In genomic region chr7:35036361-35037171, GRCh38 we compare ENCODE assay signal across 8 cellular contexts. TPM values are rescaled to one million over a fixed set of nuclear protein-coding genes. Genes with fewer than 3 reads are reported as not detected.
DNase-seq lines count a peak whose midpoint lies in the region; ATAC-seq and TF ChIP-seq lines count a peak whose summit lies in the region.

No MANE protein-coding gene starts in this region.

- peaks cover 3% of the 10 kb centered on the region for H3K4me1 ChIP-seq in endodermal cell (ENCODE audit: control insufficient read depth, insufficient read depth, low read length)

- H3K27ac Mint-ChIP-seq in activated CD8-positive, alpha-beta T cell treated with anti-CD3 and anti-CD28 coated beads, Interleukin-2, amount 10 ng/mL, durations not matched to agents 7 days and 5 days, result peak overlapping the region; percentile 90
- H3K27ac Mint-ChIP-seq in endodermal cell (peak overlapping the region; percentile 92), memory B cell (peak overlapping the region; percentile 89)

- H3K36me3 ChIP-seq in GM06990 (ENCODE audit: control insufficient read depth, insufficient read depth, low read length) (no peaks in the 10 kb centered on the region), endodermal cell (ENCODE audit: control insufficient read depth, insufficient read depth, low read length) (no peaks in the 10 kb centered on the region)

- peak overlapping the region; percentile 81 for H3K4me3 ChIP-seq in GM06990 (replicated peaks; ENCODE audit: low read depth, low read length)
- H3K4me3 ChIP-seq in endodermal cell (ENCODE audit: low read length), result peak overlapping the region; percentile 94

- peak overlapping the region; percentile 93 for H3K4me3 Mint-ChIP-seq in activated CD8-positive, alpha-beta T cell treated with anti-CD3 and anti-CD28 coated beads, Interleukin-2, amount 10 ng/mL, durations not matched to agents 7 days and 5 days
- H3K4me3 Mint-ChIP-seq in endodermal cell (peak overlapping the region; percentile 89), memory B cell (peak overlapping the region; percentile 98)

- no peaks in the 10 kb centered on the region for H3K27me3 ChIP-seq in GM06990 (replicated peaks; ENCODE audit: control insufficient read depth, insufficient read depth, low read length)
- peaks cover 39% of the 10 kb centered on the region for H3K27me3 ChIP-seq in endodermal cell (ENCODE audit: control insufficient read depth, insufficient read depth, low read length, poor library complexity, severe bottlenecking)

- no peaks in the 10 kb centered on the region for H3K9me3 Mint-ChIP-seq in activated CD8-positive, alpha-beta T cell treated with anti-CD3 and anti-CD28 coated beads, Interleukin-2, amount 10 ng/mL, durations not matched to agents 7 days and 5 days (ENCODE audit: insufficient read depth)
- no peaks in the 10 kb centered on the region for H3K9me3 Mint-ChIP-seq in endodermal cell
- H3K9me3 Mint-ChIP-seq in memory B cell, result no peaks in the 10 kb centered on the region

- no peak for TF ChIP-seq CTCF in GM06990 (IDR thresholded peaks at IDR 0.05; ENCODE audit: insufficient read depth, low read length, poor library complexity, severe bottlenecking)
- no peak for TF ChIP-seq CTCF in endodermal cell (conservative IDR thresholded peaks at IDR 0.05)

- H3K36me3 Mint-ChIP-seq in activated CD8-positive, alpha-beta T cell treated with anti-CD3 and anti-CD28 coated beads, Interleukin-2, amount 10 ng/mL, durations not matched to agents 7 days and 5 days (ENCODE audit: low read depth), result peaks cover 2% of the 10 kb centered on the region
- H3K36me3 Mint-ChIP-seq in endodermal cell (ENCODE audit: low read depth) (no peaks in the 10 kb centered on the region), memory B cell (peaks cover 1% of the 10 kb centered on the region)

- peak overlapping the region; percentile 66 for H3K27ac ChIP-seq in endodermal cell (ENCODE audit: low read depth, low read length)

- CTCF ChIA-PET in activated CD8-positive, alpha-beta T cell treated with anti-CD3 and anti-CD28 coated beads, Interleukin-2, amount 10 ng/mL, durations not matched to agents 7 days and 5 days (lab: Charles Lee), result interaction anchor here (1.3 kb wide), 1 partner anchor 393 kb away, joined by 3 read pairs; no protein-coding TSS in a partner anchor

- POLR2A ChIA-PET in activated CD8-positive, alpha-beta T cell treated with anti-CD3 and anti-CD28 coated beads, Interleukin-2, amount 10 ng/mL, durations not matched to agents 7 days and 5 days (lab: Charles Lee), result no interaction called here

- peaks cover 24% of the 10 kb centered on the region for H3K4me1 Mint-ChIP-seq in activated CD8-positive, alpha-beta T cell treated with anti-CD3 and anti-CD28 coated beads, Interleukin-2, amount 10 ng/mL, durations not matched to agents 7 days and 5 days (ENCODE audit: low read depth)
- H3K4me1 Mint-ChIP-seq in endodermal cell (peaks cover 36% of the 10 kb centered on the region), memory B cell (peaks cover 27% of the 10 kb centered on the region)

- no peaks in the 10 kb centered on the region for H3K9me3 ChIP-seq in endodermal cell (ENCODE audit: control insufficient read depth, low read length)

- DNase-seq in GM06990 (ENCODE audit: extremely low read depth, insufficient read length) (peak; percentile 61), NCI-H510A treated with DMSO at 0.1 percent for 48 hours (lab: John Stamatoyannopoulos, UW) (peak; percentile 24), endodermal cell (peak; percentile 83), memory B cell (ENCODE audit: low spot score in 2 of 2) (peak; percentile 17 to 25), NCI-H2107 treated with DMSO at 0.1 percent for 48 hours (lab: John Stamatoyannopoulos, UW; ENCODE audit: unreplicated experiment) (no peak)
- peak; percentile 58 for DNase-seq in activated CD8-positive, alpha-beta T cell treated with anti-CD3 and anti-CD28 coated beads, Interleukin-2, amount 10 ng/mL, durations not matched to agents 7 days and 5 days
- DNase-seq in stimulated activated CD8-positive, alpha-beta memory T cell treated with anti-CD3 and anti-CD28 coated beads, Interleukin-7, amount 100 ng/mL, for 4 hours (ENCODE audit: low read depth in 2 of 2), result peak; percentile 7 to 30

- H3K27me3 Mint-ChIP-seq in activated CD8-positive, alpha-beta T cell treated with anti-CD3 and anti-CD28 coated beads, Interleukin-2, amount 10 ng/mL, durations not matched to agents 7 days and 5 days (ENCODE audit: low read depth), result peaks cover 8% of the 10 kb centered on the region
- peaks cover 45% of the 10 kb centered on the region for H3K27me3 Mint-ChIP-seq in endodermal cell (ENCODE audit: insufficient read depth)
- H3K27me3 Mint-ChIP-seq in memory B cell, result no peaks in the 10 kb centered on the region

- ATAC-seq in HG02798 (IDR thresholded peaks at IDR 0.05; ENCODE audit: poor library complexity, unreplicated experiment) (peak; percentile 15), memory B cell (ENCODE audit: low read depth) (peak; percentile 0)
- peak; percentile 3 for ATAC-seq in activated CD8-positive, alpha-beta T cell treated with anti-CD3 and anti-CD28 coated beads, Interleukin-2, amount 10 ng/mL, durations not matched to agents 7 days and 5 days

- WGBS in endodermal cell (ENCODE audit: insufficient coverage in 1 of 2, insufficient read length in 1 of 2), 2 experiments, result 1 to 2% methylated on average over 11 to 60 of the region's 61 CpGs

- H3K9ac ChIP-seq in endodermal cell (ENCODE audit: extremely low read depth, low read length, poor library complexity, severe bottlenecking), result peak overlapping the region; percentile 64

RNA-seq across cellular contexts. Expression of gene DPY19L1, which starts 0.7 kb away (rescaled TPM):
- 10 to 100 TPM; 18.9 to 20.3 TPM for total RNA-seq in activated CD8-positive, alpha-beta T cell treated with anti-CD3 and anti-CD28 coated beads, Interleukin-2, amount 10 ng/mL, durations not matched to agents 7 days and 5 days
- total RNA-seq in endodermal cell, result 10 to 100 TPM; 35.8 to 75.1 TPM
- polyA plus RNA-seq in endodermal cell (2013, experiment 1 of 2), result 33.4 TPM
- polyA plus RNA-seq in endodermal cell (2013, experiment 2 of 2), result 34.5 TPM
